1 cellular context compared by ENCODE assay signal in the genomic region with DNA sequence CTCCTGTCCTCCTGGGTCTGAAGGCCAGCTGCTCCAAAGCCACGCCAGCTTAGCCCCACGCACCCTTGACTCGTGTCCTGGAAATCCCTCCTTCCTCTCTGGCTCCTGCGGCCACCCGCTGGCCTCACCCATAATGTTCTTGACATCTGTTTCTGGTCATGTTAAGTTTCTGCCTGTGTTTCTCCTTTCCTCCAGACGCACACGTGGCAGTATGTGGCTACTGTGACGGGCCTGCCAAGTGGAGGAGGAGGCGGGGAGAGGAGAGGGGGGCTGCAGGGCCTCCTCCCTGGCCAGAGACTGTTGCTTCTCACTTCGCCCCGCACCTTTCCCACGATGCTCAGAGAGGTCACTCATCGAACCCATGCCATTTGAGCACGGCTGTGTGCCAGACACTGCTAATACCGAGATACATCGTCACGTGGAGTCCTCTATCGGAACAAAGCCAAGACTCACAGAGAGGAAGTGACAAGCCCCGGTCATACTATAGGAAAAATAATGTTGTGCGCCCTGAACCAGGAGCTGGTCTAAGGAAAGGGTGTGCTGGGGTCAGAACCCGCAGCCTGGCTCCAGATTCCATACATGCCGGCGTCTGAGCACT.
TF ChIP-seq lines count a peak whose summit lies in the region.

No MANE protein-coding gene starts in this region.

TF ChIP-seq in K562, 482 proteins besides CTCF, POLR2A, EP300 and RAD21:
- TF ChIP-seq, protein P1, sequence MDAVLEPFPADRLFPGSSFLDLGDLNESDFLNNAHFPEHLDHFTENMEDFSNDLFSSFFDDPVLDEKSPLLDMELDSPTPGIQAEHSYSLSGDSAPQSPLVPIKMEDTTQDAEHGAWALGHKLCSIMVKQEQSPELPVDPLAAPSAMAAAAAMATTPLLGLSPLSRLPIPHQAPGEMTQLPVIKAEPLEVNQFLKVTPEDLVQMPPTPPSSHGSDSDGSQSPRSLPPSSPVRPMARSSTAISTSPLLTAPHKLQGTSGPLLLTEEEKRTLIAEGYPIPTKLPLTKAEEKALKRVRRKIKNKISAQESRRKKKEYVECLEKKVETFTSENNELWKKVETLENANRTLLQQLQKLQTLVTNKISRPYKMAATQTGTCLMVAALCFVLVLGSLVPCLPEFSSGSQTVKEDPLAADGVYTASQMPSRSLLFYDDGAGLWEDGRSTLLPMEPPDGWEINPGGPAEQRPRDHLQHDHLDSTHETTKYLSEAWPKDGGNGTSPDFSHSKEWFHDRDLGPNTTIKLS (IDR thresholded peaks at IDR 0.05; ENCODE audit: borderline replicate concordance, low read depth): peak; percentile 43; the same call in 1 of the 2 replicates
- TF ChIP-seq, protein P2, sequence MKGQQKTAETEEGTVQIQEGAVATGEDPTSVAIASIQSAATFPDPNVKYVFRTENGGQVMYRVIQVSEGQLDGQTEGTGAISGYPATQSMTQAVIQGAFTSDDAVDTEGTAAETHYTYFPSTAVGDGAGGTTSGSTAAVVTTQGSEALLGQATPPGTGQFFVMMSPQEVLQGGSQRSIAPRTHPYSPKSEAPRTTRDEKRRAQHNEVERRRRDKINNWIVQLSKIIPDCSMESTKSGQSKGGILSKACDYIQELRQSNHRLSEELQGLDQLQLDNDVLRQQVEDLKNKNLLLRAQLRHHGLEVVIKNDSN (CRISPR knock-in tag; IDR thresholded peaks at IDR 0.05): peak; percentile 63
- TF ChIP-seq MAZ (CRISPR knock-in tag; conservative IDR thresholded peaks at IDR 0.05 in 1 of 2, IDR thresholded peaks at IDR 0.05 in 1 of 2): 0 out of 4 replicates have a peak, but pooled peaks of 1 of the 2 experiments have one; percentile 40
- TF ChIP-seq, protein P3, sequence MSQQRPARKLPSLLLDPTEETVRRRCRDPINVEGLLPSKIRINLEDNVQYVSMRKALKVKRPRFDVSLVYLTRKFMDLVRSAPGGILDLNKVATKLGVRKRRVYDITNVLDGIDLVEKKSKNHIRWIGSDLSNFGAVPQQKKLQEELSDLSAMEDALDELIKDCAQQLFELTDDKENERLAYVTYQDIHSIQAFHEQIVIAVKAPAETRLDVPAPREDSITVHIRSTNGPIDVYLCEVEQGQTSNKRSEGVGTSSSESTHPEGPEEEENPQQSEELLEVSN (IDR thresholded peaks at IDR 0.05; ENCODE audit: borderline replicate concordance in 1 of 2, extremely low read depth in 1 of 2, insufficient read depth in 1 of 2, insufficient read length in 1 of 2, low read depth in 1 of 2, low read length in 1 of 2, poor library complexity in 1 of 2, severe bottlenecking in 1 of 2): peak in 1 of 2 experiments; percentile 15
- TF ChIP-seq, protein P4, sequence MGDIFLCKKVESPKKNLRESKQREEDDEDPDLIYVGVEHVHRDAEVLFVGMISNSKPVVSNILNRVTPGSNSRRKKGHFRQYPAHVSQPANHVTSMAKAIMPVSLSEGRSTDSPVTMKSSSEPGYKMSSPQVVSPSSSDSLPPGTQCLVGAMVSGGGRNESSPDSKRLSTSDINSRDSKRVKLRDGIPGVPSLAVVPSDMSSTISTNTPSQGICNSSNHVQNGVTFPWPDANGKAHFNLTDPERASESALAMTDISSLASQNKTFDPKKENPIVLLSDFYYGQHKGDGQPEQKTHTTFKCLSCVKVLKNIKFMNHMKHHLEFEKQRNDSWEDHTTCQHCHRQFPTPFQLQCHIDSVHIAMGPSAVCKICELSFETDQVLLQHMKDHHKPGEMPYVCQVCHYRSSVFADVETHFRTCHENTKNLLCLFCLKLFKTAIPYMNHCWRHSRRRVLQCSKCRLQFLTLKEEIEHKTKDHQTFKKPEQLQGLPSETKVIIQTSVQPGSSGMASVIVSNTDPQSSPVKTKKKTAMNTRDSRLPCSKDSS (IDR thresholded peaks at IDR 0.05; ENCODE audit: low read depth, partially characterized antibody): no peak
- peak; percentile 26; the same call in 1 of the 2 replicates for TF ChIP-seq BHLHE40 (IDR thresholded peaks at IDR 0.05; ENCODE audit: low read length)
- TF ChIP-seq, protein P5, sequence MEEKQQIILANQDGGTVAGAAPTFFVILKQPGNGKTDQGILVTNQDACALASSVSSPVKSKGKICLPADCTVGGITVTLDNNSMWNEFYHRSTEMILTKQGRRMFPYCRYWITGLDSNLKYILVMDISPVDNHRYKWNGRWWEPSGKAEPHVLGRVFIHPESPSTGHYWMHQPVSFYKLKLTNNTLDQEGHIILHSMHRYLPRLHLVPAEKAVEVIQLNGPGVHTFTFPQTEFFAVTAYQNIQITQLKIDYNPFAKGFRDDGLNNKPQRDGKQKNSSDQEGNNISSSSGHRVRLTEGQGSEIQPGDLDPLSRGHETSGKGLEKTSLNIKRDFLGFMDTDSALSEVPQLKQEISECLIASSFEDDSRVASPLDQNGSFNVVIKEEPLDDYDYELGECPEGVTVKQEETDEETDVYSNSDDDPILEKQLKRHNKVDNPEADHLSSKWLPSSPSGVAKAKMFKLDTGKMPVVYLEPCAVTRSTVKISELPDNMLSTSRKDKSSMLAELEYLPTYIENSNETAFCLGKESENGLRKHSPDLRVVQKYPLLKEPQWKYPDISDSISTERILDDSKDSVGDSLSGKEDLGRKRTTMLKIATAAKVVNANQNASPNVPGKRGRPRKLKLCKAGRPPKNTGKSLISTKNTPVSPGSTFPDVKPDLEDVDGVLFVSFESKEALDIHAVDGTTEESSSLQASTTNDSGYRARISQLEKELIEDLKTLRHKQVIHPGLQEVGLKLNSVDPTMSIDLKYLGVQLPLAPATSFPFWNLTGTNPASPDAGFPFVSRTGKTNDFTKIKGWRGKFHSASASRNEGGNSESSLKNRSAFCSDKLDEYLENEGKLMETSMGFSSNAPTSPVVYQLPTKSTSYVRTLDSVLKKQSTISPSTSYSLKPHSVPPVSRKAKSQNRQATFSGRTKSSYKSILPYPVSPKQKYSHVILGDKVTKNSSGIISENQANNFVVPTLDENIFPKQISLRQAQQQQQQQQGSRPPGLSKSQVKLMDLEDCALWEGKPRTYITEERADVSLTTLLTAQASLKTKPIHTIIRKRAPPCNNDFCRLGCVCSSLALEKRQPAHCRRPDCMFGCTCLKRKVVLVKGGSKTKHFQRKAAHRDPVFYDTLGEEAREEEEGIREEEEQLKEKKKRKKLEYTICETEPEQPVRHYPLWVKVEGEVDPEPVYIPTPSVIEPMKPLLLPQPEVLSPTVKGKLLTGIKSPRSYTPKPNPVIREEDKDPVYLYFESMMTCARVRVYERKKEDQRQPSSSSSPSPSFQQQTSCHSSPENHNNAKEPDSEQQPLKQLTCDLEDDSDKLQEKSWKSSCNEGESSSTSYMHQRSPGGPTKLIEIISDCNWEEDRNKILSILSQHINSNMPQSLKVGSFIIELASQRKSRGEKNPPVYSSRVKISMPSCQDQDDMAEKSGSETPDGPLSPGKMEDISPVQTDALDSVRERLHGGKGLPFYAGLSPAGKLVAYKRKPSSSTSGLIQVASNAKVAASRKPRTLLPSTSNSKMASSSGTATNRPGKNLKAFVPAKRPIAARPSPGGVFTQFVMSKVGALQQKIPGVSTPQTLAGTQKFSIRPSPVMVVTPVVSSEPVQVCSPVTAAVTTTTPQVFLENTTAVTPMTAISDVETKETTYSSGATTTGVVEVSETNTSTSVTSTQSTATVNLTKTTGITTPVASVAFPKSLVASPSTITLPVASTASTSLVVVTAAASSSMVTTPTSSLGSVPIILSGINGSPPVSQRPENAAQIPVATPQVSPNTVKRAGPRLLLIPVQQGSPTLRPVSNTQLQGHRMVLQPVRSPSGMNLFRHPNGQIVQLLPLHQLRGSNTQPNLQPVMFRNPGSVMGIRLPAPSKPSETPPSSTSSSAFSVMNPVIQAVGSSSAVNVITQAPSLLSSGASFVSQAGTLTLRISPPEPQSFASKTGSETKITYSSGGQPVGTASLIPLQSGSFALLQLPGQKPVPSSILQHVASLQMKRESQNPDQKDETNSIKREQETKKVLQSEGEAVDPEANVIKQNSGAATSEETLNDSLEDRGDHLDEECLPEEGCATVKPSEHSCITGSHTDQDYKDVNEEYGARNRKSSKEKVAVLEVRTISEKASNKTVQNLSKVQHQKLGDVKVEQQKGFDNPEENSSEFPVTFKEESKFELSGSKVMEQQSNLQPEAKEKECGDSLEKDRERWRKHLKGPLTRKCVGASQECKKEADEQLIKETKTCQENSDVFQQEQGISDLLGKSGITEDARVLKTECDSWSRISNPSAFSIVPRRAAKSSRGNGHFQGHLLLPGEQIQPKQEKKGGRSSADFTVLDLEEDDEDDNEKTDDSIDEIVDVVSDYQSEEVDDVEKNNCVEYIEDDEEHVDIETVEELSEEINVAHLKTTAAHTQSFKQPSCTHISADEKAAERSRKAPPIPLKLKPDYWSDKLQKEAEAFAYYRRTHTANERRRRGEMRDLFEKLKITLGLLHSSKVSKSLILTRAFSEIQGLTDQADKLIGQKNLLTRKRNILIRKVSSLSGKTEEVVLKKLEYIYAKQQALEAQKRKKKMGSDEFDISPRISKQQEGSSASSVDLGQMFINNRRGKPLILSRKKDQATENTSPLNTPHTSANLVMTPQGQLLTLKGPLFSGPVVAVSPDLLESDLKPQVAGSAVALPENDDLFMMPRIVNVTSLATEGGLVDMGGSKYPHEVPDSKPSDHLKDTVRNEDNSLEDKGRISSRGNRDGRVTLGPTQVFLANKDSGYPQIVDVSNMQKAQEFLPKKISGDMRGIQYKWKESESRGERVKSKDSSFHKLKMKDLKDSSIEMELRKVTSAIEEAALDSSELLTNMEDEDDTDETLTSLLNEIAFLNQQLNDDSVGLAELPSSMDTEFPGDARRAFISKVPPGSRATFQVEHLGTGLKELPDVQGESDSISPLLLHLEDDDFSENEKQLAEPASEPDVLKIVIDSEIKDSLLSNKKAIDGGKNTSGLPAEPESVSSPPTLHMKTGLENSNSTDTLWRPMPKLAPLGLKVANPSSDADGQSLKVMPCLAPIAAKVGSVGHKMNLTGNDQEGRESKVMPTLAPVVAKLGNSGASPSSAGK (IDR thresholded peaks at IDR 0.05): peak; percentile 39; the same call in 1 of the 2 replicates
- TF ChIP-seq, protein P6, sequence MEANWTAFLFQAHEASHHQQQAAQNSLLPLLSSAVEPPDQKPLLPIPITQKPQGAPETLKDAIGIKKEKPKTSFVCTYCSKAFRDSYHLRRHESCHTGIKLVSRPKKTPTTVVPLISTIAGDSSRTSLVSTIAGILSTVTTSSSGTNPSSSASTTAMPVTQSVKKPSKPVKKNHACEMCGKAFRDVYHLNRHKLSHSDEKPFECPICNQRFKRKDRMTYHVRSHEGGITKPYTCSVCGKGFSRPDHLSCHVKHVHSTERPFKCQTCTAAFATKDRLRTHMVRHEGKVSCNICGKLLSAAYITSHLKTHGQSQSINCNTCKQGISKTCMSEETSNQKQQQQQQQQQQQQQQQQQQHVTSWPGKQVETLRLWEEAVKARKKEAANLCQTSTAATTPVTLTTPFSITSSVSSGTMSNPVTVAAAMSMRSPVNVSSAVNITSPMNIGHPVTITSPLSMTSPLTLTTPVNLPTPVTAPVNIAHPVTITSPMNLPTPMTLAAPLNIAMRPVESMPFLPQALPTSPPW (CRISPR knock-in tag; IDR thresholded peaks at IDR 0.05): peak; percentile 77
- no peak for TF ChIP-seq MIER1 (IDR thresholded peaks at IDR 0.05; ENCODE audit: low read depth)
- TF ChIP-seq L3MBTL2 (IDR thresholded peaks at IDR 0.05): peak; percentile 78
- TF ChIP-seq ZNF384 (IDR thresholded peaks at IDR 0.05; ENCODE audit: low read depth, low read length): no peak
- TF ChIP-seq, protein P7, sequence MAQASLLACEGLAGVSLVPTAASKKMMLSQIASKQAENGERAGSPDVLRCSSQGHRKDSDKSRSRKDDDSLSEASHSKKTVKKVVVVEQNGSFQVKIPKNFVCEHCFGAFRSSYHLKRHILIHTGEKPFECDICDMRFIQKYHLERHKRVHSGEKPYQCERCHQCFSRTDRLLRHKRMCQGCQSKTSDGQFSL (CRISPR knock-in tag; IDR thresholded peaks at IDR 0.05): 0 out of 2 replicates have a peak, but pooled peaks have one; percentile 21
- TF ChIP-seq, protein P7 (tag; IDR thresholded peaks at IDR 0.05): no peak
- TF ChIP-seq ZNF589 (CRISPR knock-in tag; IDR thresholded peaks at IDR 0.05; ENCODE audit: low read depth): no peak
- TF ChIP-seq, protein P8, sequence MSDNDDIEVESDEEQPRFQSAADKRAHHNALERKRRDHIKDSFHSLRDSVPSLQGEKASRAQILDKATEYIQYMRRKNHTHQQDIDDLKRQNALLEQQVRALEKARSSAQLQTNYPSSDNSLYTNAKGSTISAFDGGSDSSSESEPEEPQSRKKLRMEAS (CRISPR knock-in tag; IDR thresholded peaks at IDR 0.05): peak; percentile 81
- TF ChIP-seq, protein P9, sequence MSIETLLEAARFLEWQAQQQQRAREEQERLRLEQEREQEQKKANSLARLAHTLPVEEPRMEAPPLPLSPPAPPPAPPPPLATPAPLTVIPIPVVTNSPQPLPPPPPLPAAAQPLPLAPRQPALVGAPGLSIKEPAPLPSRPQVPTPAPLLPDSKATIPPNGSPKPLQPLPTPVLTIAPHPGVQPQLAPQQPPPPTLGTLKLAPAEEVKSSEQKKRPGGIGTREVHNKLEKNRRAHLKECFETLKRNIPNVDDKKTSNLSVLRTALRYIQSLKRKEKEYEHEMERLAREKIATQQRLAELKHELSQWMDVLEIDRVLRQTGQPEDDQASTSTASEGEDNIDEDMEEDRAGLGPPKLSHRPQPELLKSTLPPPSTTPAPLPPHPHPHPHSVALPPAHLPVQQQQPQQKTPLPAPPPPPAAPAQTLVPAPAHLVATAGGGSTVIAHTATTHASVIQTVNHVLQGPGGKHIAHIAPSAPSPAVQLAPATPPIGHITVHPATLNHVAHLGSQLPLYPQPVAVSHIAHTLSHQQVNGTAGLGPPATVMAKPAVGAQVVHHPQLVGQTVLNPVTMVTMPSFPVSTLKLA (conservative IDR thresholded peaks at IDR 0.05): peak; percentile 45 to 57
- TF ChIP-seq ZBTB17 (CRISPR knock-in tag; IDR thresholded peaks at IDR 0.05): 0 out of 2 replicates have a peak, but pooled peaks have one; percentile 26
- TF ChIP-seq TGIF2 (CRISPR knock-in tag; IDR thresholded peaks at IDR 0.05): no peak
- 0 out of 2 replicates have a peak, but pooled peaks have one; percentile 17 for TF ChIP-seq RAD51 (IDR thresholded peaks at IDR 0.05; ENCODE audit: borderline replicate concordance, low read depth)
- TF ChIP-seq, protein P10, sequence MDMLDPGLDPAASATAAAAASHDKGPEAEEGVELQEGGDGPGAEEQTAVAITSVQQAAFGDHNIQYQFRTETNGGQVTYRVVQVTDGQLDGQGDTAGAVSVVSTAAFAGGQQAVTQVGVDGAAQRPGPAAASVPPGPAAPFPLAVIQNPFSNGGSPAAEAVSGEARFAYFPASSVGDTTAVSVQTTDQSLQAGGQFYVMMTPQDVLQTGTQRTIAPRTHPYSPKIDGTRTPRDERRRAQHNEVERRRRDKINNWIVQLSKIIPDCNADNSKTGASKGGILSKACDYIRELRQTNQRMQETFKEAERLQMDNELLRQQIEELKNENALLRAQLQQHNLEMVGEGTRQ (CRISPR knock-in tag; IDR thresholded peaks at IDR 0.05): 0 out of 2 replicates have a peak, but pooled peaks have one; percentile 27
- no peak for TF ChIP-seq NR2C2 (CRISPR knock-in tag; IDR thresholded peaks at IDR 0.05)
- peak; percentile 12; the same call in 1 of the 2 replicates for TF ChIP-seq NR2C2 (tag; IDR thresholded peaks at IDR 0.05)
- TF ChIP-seq SPI1 (IDR thresholded peaks at IDR 0.05; ENCODE audit: borderline replicate concordance, low read depth, low read length): peak; percentile 85; the same call in 1 of the 2 replicates
- no peak for TF ChIP-seq ATF1 (CRISPR knock-in tag; IDR thresholded peaks at IDR 0.05)
- peak; percentile 39; the same call in 1 of the 2 replicates for TF ChIP-seq ATF1 (tag; IDR thresholded peaks at IDR 0.05)
